Comparison of ENCODE assay signal across 8 cellular contexts in genomic region chr9:134135343-134136116, GRCh38. TPM values are rescaled to one million over a fixed set of nuclear protein-coding genes. Genes with fewer than 3 reads are reported as not detected.
A peak's percentile ranks its signal among the peaks of the same experiment; 100 is the strongest.
DNase-seq lines count a peak whose midpoint lies in the region; ATAC-seq and TF ChIP-seq lines count a peak whose summit lies in the region.

WDR5 (plus strand) TSS chr9:134136082; CDS start chr9:134139878, 3,796 bp downstream.

- TF ChIP-seq CTCF in AG10803 (conservative IDR thresholded peaks at IDR 0.05; ENCODE audit: low read length) = 0 out of 2 replicates have a peak, but pooled peaks have one; percentile 11

- DNase-seq in AG10803 (ENCODE audit: low read depth) (peak; percentile 84), NCI-H748 (lab: John Stamatoyannopoulos, UW; ENCODE audit: unreplicated experiment) (peak; percentile 92), dedifferentiated amniotic fluid mesenchymal stem cell (ENCODE audit: extremely low spot score) (peak; percentile 82), left lobe of liver (ENCODE audit: low spot score) (peak; percentile 93)
- peak; percentile 81 to 84 for DNase-seq in activated CD4-positive, alpha-beta T cell treated with anti-CD3 and anti-CD28 coated beads, Interleukin-2, amount 50 U/mL, for 24 hours (ENCODE audit: low read depth in 1 of 2, low spot score in 1 of 2)
- DNase-seq in stimulated activated CD4-positive, alpha-beta T cell treated with anti-CD3 and anti-CD28 coated beads, Interleukin-1b, Interleukin-23, amount 100 ng/mL, for 48 hours = peak; percentile 90

- ATAC-seq in GM19023 (IDR thresholded peaks at IDR 0.05; ENCODE audit: unreplicated experiment) (peak; percentile 56), HG03432 (IDR thresholded peaks at IDR 0.05; ENCODE audit: unreplicated experiment) (peak; percentile 64), left lobe of liver (peak; percentile 77)

- H3K4me3 ChIP-seq in AG10803 (ENCODE audit: low read length) = peak within 1 kb of the TSS; percentile 91

RNA-seq across cellular contexts. Expression of gene WDR5, which starts in this region (rescaled TPM):
- 19.5 TPM for total RNA-seq in left lobe of liver

Comparison
In these comparisons a context has a peak if more than half of its experiments do, and no peak if none do; other contexts are left out.
1. Peak in every context shown above with its lines: DNase-seq, ATAC-seq and H3K4me3 ChIP-seq.